Comparison of ENCODE assay signal across 8 cellular contexts in genomic region chr17:6713130-6713917, GRCh38. TPM values are rescaled to one million over a fixed set of nuclear protein-coding genes. Genes with fewer than 3 reads are reported as not detected.
DNase-seq lines count a peak whose midpoint lies in the region; ATAC-seq lines count a peak whose summit lies in the region.

Gene SLC13A5 (minus strand): TSS chr17:6713369. CDS start chr17:6713333, 36 bp downstream.

- no peaks in the 10 kb centered on the region for H3K36me3 ChIP-seq in ES-I3 (ENCODE audit: insufficient read depth, low read length)
- no peaks in the 10 kb centered on the region for H3K36me3 ChIP-seq in ectodermal cell (ENCODE audit: control insufficient read depth, insufficient read depth, low read length)
- H3K36me3 ChIP-seq in mesendoderm (ENCODE audit: control insufficient read depth, insufficient read depth, low read length) = no peaks in the 10 kb centered on the region

- no peak within 1 kb of the TSS for H3K23ac ChIP-seq in mesendoderm (ENCODE audit: low read length)

- H3K27me3 ChIP-seq in ectodermal cell (ENCODE audit: control insufficient read depth, insufficient read depth, low read length, poor library complexity, severe bottlenecking) (peaks cover 41% of the 10 kb centered on the region), mesendoderm (ENCODE audit: insufficient read depth, low read length, poor library complexity) (no peaks in the 10 kb centered on the region)

- H3K27ac ChIP-seq in ectodermal cell (ENCODE audit: insufficient read depth, low read depth, low read length, poor library complexity, severe bottlenecking) (no peak within 1 kb of the TSS), mesendoderm (ENCODE audit: low read depth, low read length) (no peak within 1 kb of the TSS)

- ATAC-seq in HG02588 (IDR thresholded peaks at IDR 0.05; ENCODE audit: unreplicated experiment) (no peak), GM21515 (IDR thresholded peaks at IDR 0.05; ENCODE audit: unreplicated experiment) (no peak)

- no peaks in the 10 kb centered on the region for H3K79me1 ChIP-seq in mesendoderm (ENCODE audit: low read length)

- H2BK15ac ChIP-seq in mesendoderm (replicated peaks; ENCODE audit: low read depth) = no peak within 1 kb of the TSS

- no peak within 1 kb of the TSS for H4K5ac ChIP-seq in mesendoderm (ENCODE audit: low read length)

- H4K8ac ChIP-seq in mesendoderm (ENCODE audit: low read depth, low read length) = no peak within 1 kb of the TSS

- peak within 1 kb of the TSS; percentile 27 for H3K4me3 ChIP-seq in ectodermal cell (ENCODE audit: insufficient read depth, low read depth, low read length)
- H3K4me3 ChIP-seq in mesendoderm (ENCODE audit: low read length) = peak within 1 kb of the TSS; percentile 36

- H3K4me2 ChIP-seq in mesendoderm (ENCODE audit: low read length) = peak within 1 kb of the TSS; percentile 73

- H3K4me1 ChIP-seq in ES-I3 (ENCODE audit: insufficient read depth, low read length) (no peaks in the 10 kb centered on the region), ectodermal cell (ENCODE audit: control insufficient read depth, insufficient read depth, low read length) (no peaks in the 10 kb centered on the region), mesendoderm (ENCODE audit: control insufficient read depth, low read depth, low read length) (no peaks in the 10 kb centered on the region)

- no peak within 1 kb of the TSS for H3K4ac ChIP-seq in mesendoderm (ENCODE audit: low read depth, low read length)

- H3K79me2 ChIP-seq in mesendoderm (ENCODE audit: control insufficient read depth, insufficient read depth, low read length) = no peaks in the 10 kb centered on the region

- H2AK5ac ChIP-seq in mesendoderm (ENCODE audit: low read length) = no peak within 1 kb of the TSS

- no peak within 1 kb of the TSS for H2BK5ac ChIP-seq in mesendoderm (ENCODE audit: low read length)

- peak within 1 kb of the TSS; percentile 84 for H3K56ac ChIP-seq in mesendoderm (ENCODE audit: low read length)

- H3K18ac ChIP-seq in mesendoderm (ENCODE audit: low read length) = no peak within 1 kb of the TSS

- H3K9me3 ChIP-seq in ES-I3 (ENCODE audit: control insufficient read depth, insufficient read depth, low read length) = no peaks in the 10 kb centered on the region
- H3K9me3 ChIP-seq in ectodermal cell (ENCODE audit: control insufficient read depth, low read length) = no peaks in the 10 kb centered on the region

- peak within 1 kb of the TSS; percentile 71 for H3K9ac ChIP-seq in ES-I3 (ENCODE audit: low read depth, low read length)
- peak within 1 kb of the TSS; percentile 72 for H3K9ac ChIP-seq in mesendoderm (ENCODE audit: low read length)

- DNase-seq in NCI-H69 (lab: John Stamatoyannopoulos, UW) (peak; percentile 1), mesendoderm (peak; percentile 89), NCI-H2171 treated with DMSO at 0.1 percent for 48 hours (lab: John Stamatoyannopoulos, UW) (no peak), DMS79 (lab: John Stamatoyannopoulos, UW) (no peak)

- WGBS in ectodermal cell, 2 experiments = 2% methylated on average over 71 of the region's 71 CpGs
- WGBS in mesendoderm (ENCODE audit: extremely low coverage, insufficient coverage, low lambda C conversion rate) = no CpG with 5 or more reads among the region's 71 CpGs

- no peak within 1 kb of the TSS for H2BK120ac ChIP-seq in mesendoderm (ENCODE audit: low read depth, low read length)

RNA-seq across cellular contexts. Expression of gene SLC13A5, which starts in this region (rescaled TPM):
- polyA plus RNA-seq in ectodermal cell (2013, experiment 1 of 4) = not detected
- polyA plus RNA-seq in ectodermal cell (2013, experiment 2 of 4) = 0.14 TPM
- 0.05 TPM for polyA plus RNA-seq in ectodermal cell (2013, experiment 3 of 4)
- 0.16 TPM for polyA plus RNA-seq in ectodermal cell (2013, experiment 4 of 4)
- 0.35 TPM for polyA plus RNA-seq in mesendoderm (2013, experiment 1 of 2)
- polyA plus RNA-seq in mesendoderm (2013, experiment 2 of 2) = 0.25 TPM

Comparison
In these comparisons a context has a peak if more than half of its experiments do, and no peak if none do; other contexts are left out.
1. DNase-seq: peak in NCI-H69 (single experiment) and mesendoderm (single experiment); none in NCI-H2171 treated with DMSO at 0.1 percent for 48 hours (single experiment) and DMS79 (single experiment).